ENCODE assay signal across 8 cellular contexts in genomic region chr17:50626037-50626574, GRCh38. TPM values are rescaled to one million over a fixed set of nuclear protein-coding genes. Genes with fewer than 3 reads are reported as not detected.
DNase-seq lines count a peak whose midpoint lies in the region; ATAC-seq and TF ChIP-seq lines count a peak whose summit lies in the region.

No MANE protein-coding gene starts in this region.

- H2AFZ ChIP-seq in parathyroid adenoma: no peak overlapping the region

- peaks cover 21% of the 10 kb centered on the region for H3K4me1 ChIP-seq in parathyroid adenoma
- H3K4me1 ChIP-seq in transverse colon: peaks cover 3 to 39% (median 28%) of the 10 kb centered on the region in 4 donors

- 56% methylated on average over 13 of the region's 19 CpGs; no CpG with 5 or more reads in 1 of the 2 donors for WGBS in transverse colon (ENCODE audit: low coverage in 1 of 2), 2 donors

- TF ChIP-seq POLR2A in transverse colon (IDR thresholded peaks at IDR 0.05): no peak

- ATAC-seq in HG03520 (IDR thresholded peaks at IDR 0.05; ENCODE audit: unreplicated experiment): no peak

- H3K4me3 ChIP-seq in foreskin fibroblast (ENCODE audit: low read depth in 1 of 2, low read length in 2 of 2) (no peak overlapping the region), parathyroid adenoma (ENCODE audit: low read depth, low read length) (no peak overlapping the region), transverse colon (no peak overlapping the region)

- intact Hi-C loops in transverse colon (cut with DNase I; ENCODE audit: low total_unique reads): loop anchor here (5.0 kb wide), 1 partner anchor 79 kb away; the partner anchor contains the start of gene SPATA20

- no peak overlapping the region for H3K9ac ChIP-seq in parathyroid adenoma

- no peaks in the 10 kb centered on the region for H3K9me3 ChIP-seq in parathyroid adenoma (ENCODE audit: control insufficient read depth, low read length)
- no peaks in the 10 kb centered on the region for H3K9me3 ChIP-seq in transverse colon

- TF ChIP-seq EP300 in transverse colon (IDR thresholded peaks at IDR 0.05; ENCODE audit: low read depth): no peak

- H3K79me2 ChIP-seq in parathyroid adenoma: no peaks in the 10 kb centered on the region

- TF ChIP-seq CTCF in foreskin fibroblast (IDR thresholded peaks at IDR 0.05; ENCODE audit: low read depth, low read length) (peak; percentile 76), parathyroid adenoma (IDR thresholded peaks at IDR 0.05) (peak; percentile 80), transverse colon (IDR thresholded peaks at IDR 0.05) (peak; percentile 46 to 73 (median 58))

- H3K27me3 ChIP-seq in parathyroid adenoma (ENCODE audit: control insufficient read depth, insufficient read depth, low read length) (no peaks in the 10 kb centered on the region), transverse colon (peaks cover 3% of the 10 kb centered on the region)

- H3K36me3 ChIP-seq in parathyroid adenoma (ENCODE audit: control insufficient read depth, insufficient read depth, low read length) (no peaks in the 10 kb centered on the region), transverse colon (no peaks in the 10 kb centered on the region)

- DNase-seq in DMS114 treated with DMSO at 0.1 percent for 48 hours (lab: John Stamatoyannopoulos, UW; ENCODE audit: unreplicated experiment) (peak; percentile 27), HuH-7.5 (ENCODE audit: low spot score) (peak; percentile 88), RPMI8226 (peak; percentile 79), foreskin fibroblast (peak; percentile 50 to 81), transverse colon (peak; percentile 71)
- DNase-seq in activated T-helper 1 cell treated with anti-CD3 and anti-CD28 coated beads, Interleukin-2, amount 50 U/mL, for 16 hours (ENCODE audit: low read depth in 1 of 2, low spot score in 1 of 2): peak; percentile 21 to 31

- in situ Hi-C loops in transverse colon (cut with MboI; ENCODE audit: low pct_ligation_motif_present in 1 of 4, low pct_unique_long_range_greater_than_20kb in 1 of 4, low sequenced_read_pairs in 3 of 4): loop anchor here in 1 of 4 donors (10.0 kb wide), 1 partner anchor 81 kb away; the partner anchor contains the start of gene SPATA20

- H3K27ac ChIP-seq in parathyroid adenoma (no peak overlapping the region), transverse colon (no peak overlapping the region)

- no peak overlapping the region for H3K4me2 ChIP-seq in parathyroid adenoma (ENCODE audit: low read length)

RNA-seq across cellular contexts. Expression of gene ABCC3, which starts 8.6 kb away (rescaled TPM):
- total RNA-seq in transverse colon: 100 to 1,000 TPM; 297 to 655 (median 533) TPM

Comparison
In these comparisons a context has a peak if more than half of its experiments do, and no peak if none do; other contexts are left out.
1. DNase-seq: peak in every context shown above with its lines; median percentile 88 in HuH-7.5; 79 in RPMI8226; 71 in transverse colon; 66 in foreskin fibroblast; 27 in DMS114 treated with DMSO at 0.1 percent for 48 hours; 26 in activated T-helper 1 cell treated with anti-CD3 and anti-CD28 coated beads, Interleukin-2, amount 50 U/mL, for 16 hours.